Comparison of ENCODE assay signal across 16 cellular contexts in the genomic region with DNA sequence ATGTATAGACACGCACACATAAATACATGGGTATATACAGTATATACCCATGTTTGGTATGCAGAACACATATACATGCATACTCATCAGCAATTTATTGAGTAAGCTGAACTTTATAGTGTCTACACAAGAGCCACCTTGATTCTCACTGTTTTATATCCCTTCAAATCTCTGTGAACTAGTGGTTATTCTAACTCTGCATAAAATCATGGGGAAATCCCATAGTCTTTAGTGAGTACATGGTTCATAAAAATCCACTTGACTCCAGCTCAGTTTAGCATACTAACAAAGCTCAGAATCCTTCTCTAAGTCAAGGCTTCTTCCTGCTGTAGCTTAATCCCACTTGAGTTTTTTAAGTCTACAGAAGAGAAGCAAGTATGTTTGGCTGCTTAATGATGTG.
A peak's percentile ranks its signal among the peaks of the same experiment; 100 is the strongest.
DNase-seq lines count a peak whose midpoint lies in the region; ATAC-seq and TF ChIP-seq lines count a peak whose summit lies in the region.
"Had no signal": no experiment of that assay in that cellular context is flagged by ENCODE, and none has a peak within 500 bp of the region (broad histone marks: within the 10 kb centered on the region; RNA-seq: fewer than 3 reads in every experiment).

No MANE protein-coding gene starts in this region.

- ATAC-seq in stimulated activated naive CD8-positive, alpha-beta T cell treated with anti-CD3 and anti-CD28 coated beads, Interleukin-15, amount 100 ng/mL, for 72 hours: peak; percentile 40
- ATAC-seq in HG03342 (IDR thresholded peaks at IDR 0.05; ENCODE audit: unreplicated experiment): no peak
- ATAC-seq: GM12878, GM23338 had no signal

- peak overlapping the region; percentile 59 for H3K27ac Mint-ChIP-seq in activated naive CD4-positive, alpha-beta T cell treated with anti-CD3 and anti-CD28 coated beads, Interleukin-2, amount 50 U/mL, for 24 hours
- H3K27ac Mint-ChIP-seq in activated naive CD8-positive, alpha-beta T cell: peak overlapping the region; percentile 67
- no peak overlapping the region for H3K27ac Mint-ChIP-seq in stimulated activated naive CD8-positive, alpha-beta T cell treated with anti-CD3 and anti-CD28 coated beads, Interleukin-15, amount 100 ng/mL, for 72 hours
- H3K27ac Mint-ChIP-seq: CD4-positive, CD25-positive, alpha-beta regulatory T cell; GM23338 had no signal

- no peak for TF ChIP-seq CTCF in tibial artery (IDR thresholded peaks at IDR 0.05)

- peak; percentile 2 for DNase-seq in NCI-H82 (lab: John Stamatoyannopoulos, UW)
- no peak for DNase-seq in NCI-H82 treated with DMSO at 0.1 percent for 48 hours (lab: John Stamatoyannopoulos, UW; ENCODE audit: unreplicated experiment)
- no peak for DNase-seq in activated naive CD4-positive, alpha-beta T cell treated with anti-CD3 and anti-CD28 coated beads, Interleukin-2, amount 50 U/mL, for 16 hours
- DNase-seq in stimulated activated naive CD8-positive, alpha-beta T cell treated with anti-CD3 and anti-CD28 coated beads, Interleukin-15, amount 100 ng/mL, for 72 hours: no peak
- DNase-seq in tibial artery: no peak
- DNase-seq: 8988T; ACHN; CD4-positive, CD25-positive, alpha-beta regulatory T cell; DMS79; H7 had no signal

- H3K36me3 Mint-ChIP-seq in activated naive CD4-positive, alpha-beta T cell treated with anti-CD3 and anti-CD28 coated beads, Interleukin-2, amount 50 U/mL, for 24 hours: peaks cover 22% of the 10 kb centered on the region
- peaks cover 35% of the 10 kb centered on the region for H3K36me3 Mint-ChIP-seq in activated naive CD8-positive, alpha-beta T cell
- H3K36me3 Mint-ChIP-seq: CD4-positive, CD25-positive, alpha-beta regulatory T cell had no signal

- no peak overlapping the region for H3K27ac ChIP-seq in tibial artery
- H3K27ac ChIP-seq: BLaER1 treated with 17β-estradiol and CSF1 and Interleukin-3, amounts not matched to agents 10 nM and 100 nM had no signal

- H3K4me3 Mint-ChIP-seq in activated naive CD4-positive, alpha-beta T cell treated with anti-CD3 and anti-CD28 coated beads, Interleukin-2, amount 50 U/mL, for 24 hours: no peak overlapping the region
- peak overlapping the region; percentile 8 for H3K4me3 Mint-ChIP-seq in activated naive CD8-positive, alpha-beta T cell
- no peak overlapping the region for H3K4me3 Mint-ChIP-seq in stimulated activated naive CD8-positive, alpha-beta T cell treated with anti-CD3 and anti-CD28 coated beads, Interleukin-15, amount 100 ng/mL, for 72 hours
- H3K4me3 Mint-ChIP-seq: CD4-positive, CD25-positive, alpha-beta regulatory T cell; GM23338 had no signal

- no peaks in the 10 kb centered on the region for H3K9me3 ChIP-seq in tibial artery
- H3K9me3 ChIP-seq: BLaER1 treated with 17β-estradiol and CSF1 and Interleukin-3, amounts not matched to agents 10 nM and 100 nM had no signal

- peaks cover 91% of the 10 kb centered on the region for H3K4me1 Mint-ChIP-seq in activated naive CD4-positive, alpha-beta T cell treated with anti-CD3 and anti-CD28 coated beads, Interleukin-2, amount 50 U/mL, for 24 hours
- peaks cover 85% of the 10 kb centered on the region for H3K4me1 Mint-ChIP-seq in activated naive CD8-positive, alpha-beta T cell (ENCODE audit: low read depth)
- H3K4me1 Mint-ChIP-seq in stimulated activated naive CD8-positive, alpha-beta T cell treated with anti-CD3 and anti-CD28 coated beads, Interleukin-15, amount 100 ng/mL, for 72 hours: peaks cover 90% of the 10 kb centered on the region
- H3K4me1 Mint-ChIP-seq: GM23338 had no signal

- intact Hi-C loops in tibial artery (cut with DNase I; ENCODE audit: low total_unique reads): no loop called here

- no peak overlapping the region for H3K4me3 ChIP-seq in tibial artery
- H3K4me3 ChIP-seq: BLaER1 treated with 17β-estradiol and CSF1 and Interleukin-3, amounts not matched to agents 10 nM and 100 nM; GM12878; GM23338 had no signal

- H3K4me1 ChIP-seq in tibial artery: no peaks in the 10 kb centered on the region
- H3K4me1 ChIP-seq: BLaER1 treated with 17β-estradiol and CSF1 and Interleukin-3, amounts not matched to agents 10 nM and 100 nM had no signal

- H3K9me3 Mint-ChIP-seq in activated naive CD4-positive, alpha-beta T cell treated with anti-CD3 and anti-CD28 coated beads, Interleukin-2, amount 50 U/mL, for 24 hours: no peaks in the 10 kb centered on the region
- no peaks in the 10 kb centered on the region for H3K9me3 Mint-ChIP-seq in activated naive CD8-positive, alpha-beta T cell (ENCODE audit: low read depth)
- peaks cover 0 to 3% of the 10 kb centered on the region in 2 donors for H3K9me3 Mint-ChIP-seq in stimulated activated naive CD8-positive, alpha-beta T cell treated with anti-CD3 and anti-CD28 coated beads, Interleukin-15, amount 100 ng/mL, for 72 hours
- H3K9me3 Mint-ChIP-seq: GM23338 had no signal

- no peaks in the 10 kb centered on the region for H3K36me3 ChIP-seq in tibial artery
- H3K36me3 ChIP-seq: BLaER1 treated with 17β-estradiol and CSF1 and Interleukin-3, amounts not matched to agents 10 nM and 100 nM had no signal

- H3K27me3 ChIP-seq in tibial artery: no peaks in the 10 kb centered on the region
- H3K27me3 ChIP-seq: BLaER1 treated with 17β-estradiol and CSF1 and Interleukin-3, amounts not matched to agents 10 nM and 100 nM had no signal

- H3K27me3 Mint-ChIP-seq in activated naive CD4-positive, alpha-beta T cell treated with anti-CD3 and anti-CD28 coated beads, Interleukin-2, amount 50 U/mL, for 24 hours: no peaks in the 10 kb centered on the region
- no peaks in the 10 kb centered on the region for H3K27me3 Mint-ChIP-seq in activated naive CD8-positive, alpha-beta T cell
- H3K27me3 Mint-ChIP-seq in stimulated activated naive CD8-positive, alpha-beta T cell treated with anti-CD3 and anti-CD28 coated beads, Interleukin-15, amount 100 ng/mL, for 72 hours: no peaks in the 10 kb centered on the region
- H3K27me3 Mint-ChIP-seq: CD4-positive, CD25-positive, alpha-beta regulatory T cell had no signal

Comparison
In these comparisons a context has a peak if more than half of its experiments do, and no peak if none do; other contexts are left out.
1. H3K27ac Mint-ChIP-seq: peak in activated naive CD4-positive, alpha-beta T cell treated with anti-CD3 and anti-CD28 coated beads, Interleukin-2, amount 50 U/mL, for 24 hours (single experiment) and activated naive CD8-positive, alpha-beta T cell (single experiment); none in stimulated activated naive CD8-positive, alpha-beta T cell treated with anti-CD3 and anti-CD28 coated beads, Interleukin-15, amount 100 ng/mL, for 72 hours (0 of 2).